ENCODE assay signal across 16 cellular contexts in genomic region chr2:97656129-97656755, GRCh38. TPM values are rescaled to one million over a fixed set of nuclear protein-coding genes. Genes with fewer than 3 reads are reported as not detected.
A peak's percentile ranks its signal among the peaks of the same experiment; 100 is the strongest.
DNase-seq lines count a peak whose midpoint lies in the region; ATAC-seq and TF ChIP-seq lines count a peak whose summit lies in the region.
"Had no signal": no experiment of that assay in that cellular context is flagged by ENCODE, and none has a peak within 500 bp of the region (broad histone marks: within the 10 kb centered on the region; RNA-seq: fewer than 3 reads in every experiment).

No MANE protein-coding gene starts in this region.

- H3K56ac ChIP-seq in IMR-90 (ENCODE audit: extremely low read depth, insufficient read depth, low read length), result no peak overlapping the region

- H3K79me1 ChIP-seq in IMR-90 (ENCODE audit: low read depth in 1 of 2, low read length in 2 of 2), result peaks cover under 1 to 30% of the 10 kb centered on the region in 2 experiments; a peak in 2 of 4 replicates

- H3K14ac ChIP-seq in IMR-90 (replicated peaks; ENCODE audit: low read depth, low read length), result no peak overlapping the region

- TF ChIP-seq CTCF in GM10266 (IDR thresholded peaks at IDR 0.05; ENCODE audit: control insufficient read depth, insufficient read depth, low read depth, missing control alignments), result no peak
- no peak for TF ChIP-seq CTCF in IMR-90 (conservative IDR thresholded peaks at IDR 0.05; ENCODE audit: low read depth, low read length)
- no peak for TF ChIP-seq CTCF in endothelial cell (IDR thresholded peaks at IDR 0.05; ENCODE audit: unreplicated experiment)
- no peak for TF ChIP-seq CTCF in transverse colon (IDR thresholded peaks at IDR 0.05)
- TF ChIP-seq CTCF in GM13977 (IDR thresholded peaks at IDR 0.05; ENCODE audit: extremely low read depth, insufficient read depth, missing control alignments), result no peak

- DNase-seq in GM10266 (ENCODE audit: extremely low spot score), result peak; percentile 5
- no peak for DNase-seq in IMR-90
- no peak for DNase-seq in endothelial cell (ENCODE audit: low spot score)
- no peak for DNase-seq in transverse colon
- no peak for DNase-seq in GM13977 (ENCODE audit: low spot score)
- DNase-seq in globus pallidus (ENCODE audit: low spot score), result no peak
- DNase-seq: CD8-positive, alpha-beta memory T cell; DMS79 treated with DMSO at 0.1 percent for 48 hours; GM23248; MM.1S; NCI-H1092 treated with DMSO at 0.1 percent for 48 hours; NCI-H2081 treated with DMSO at 0.1 percent for 48 hours; NCI-H510A treated with DMSO at 0.1 percent for 48 hours had no signal

- H3K27me3 ChIP-seq in IMR-90 (ENCODE audit: control insufficient read depth, insufficient read depth, low read length) (no peaks in the 10 kb centered on the region), transverse colon (no peaks in the 10 kb centered on the region)
- H3K27me3 ChIP-seq: BLaER1 treated with 17β-estradiol and CSF1 and Interleukin-3, amounts not matched to agents 10 nM and 100 nM had no signal

- CTCF ChIA-PET in IMR-90 (lab: Yijun Ruan, JAX), result no interaction called here

- H3K4me3 Mint-ChIP-seq in endothelial cell (ENCODE audit: unreplicated experiment), result peak overlapping the region; percentile 74

- H4K20me1 ChIP-seq in IMR-90 (ENCODE audit: insufficient read depth, low read length), result no peaks in the 10 kb centered on the region

- no peak overlapping the region for H4K91ac ChIP-seq in IMR-90 (ENCODE audit: insufficient read depth, low read depth, low read length)

- BruUV-seq in IMR-90 (replicated peaks; lab: Mats Ljungman, UMichigan), result TSS peak; percentile 85

- H4K8ac ChIP-seq in IMR-90 (ENCODE audit: low read depth in 2 of 2, low read length in 2 of 2), result no peak overlapping the region

- H2BK15ac ChIP-seq in IMR-90 (ENCODE audit: low read depth, low read length), result no peak overlapping the region

- H2BK120ac ChIP-seq in IMR-90 (ENCODE audit: low read depth, low read length), result no peak overlapping the region

- H3K18ac ChIP-seq in IMR-90 (ENCODE audit: low read depth, low read length), result no peak overlapping the region

- peaks cover 42% of the 10 kb centered on the region for H3K36me3 Mint-ChIP-seq in endothelial cell (ENCODE audit: low read depth, unreplicated experiment)

- dilution Hi-C loops in IMR-90 (cut with HindIII; ENCODE audit: low sequenced_read_pairs, unreplicated experiment), result no loop called here

- H3K27ac ChIP-seq in IMR-90 (ENCODE audit: insufficient read depth, low read length) (no peak overlapping the region), transverse colon (no peak overlapping the region)
- H3K27ac ChIP-seq: A549; BLaER1 treated with 17β-estradiol and CSF1 and Interleukin-3, amounts not matched to agents 10 nM and 100 nM; GM23248 had no signal

- WGBS in IMR-90 (ENCODE audit: extremely low coverage in 2 of 2, insufficient read length in 1 of 2), 2 experiments, result no CpG with 5 or more reads among the region's 7 CpGs
- 96% methylated on average over 7 of the region's 7 CpGs; no CpG with 5 or more reads in 1 of the 2 donors for WGBS in transverse colon (ENCODE audit: low coverage in 1 of 2), 2 donors

- no peak overlapping the region for H3K23ac ChIP-seq in IMR-90 (ENCODE audit: low read depth, low read length)

- no peak overlapping the region for H2BK5ac ChIP-seq in IMR-90 (ENCODE audit: low read depth, low read length, poor library complexity, severe bottlenecking)

- no peak for ATAC-seq in IMR-90 (ENCODE audit: low read depth)
- ATAC-seq: A549 had no signal

- intact Hi-C loops in IMR-90 (cut with micrococcal nuclease) (no loop called here), transverse colon (cut with DNase I; ENCODE audit: low total_unique reads) (no loop called here)

- H4K5ac ChIP-seq in IMR-90 (ENCODE audit: low read depth, low read length), result no peak overlapping the region

- no peak overlapping the region for H2BK20ac ChIP-seq in IMR-90 (ENCODE audit: low read depth, low read length)

- H2AK5ac ChIP-seq in IMR-90 (ENCODE audit: low read depth, low read length), result no peak overlapping the region

- peaks cover 6% of the 10 kb centered on the region; the same call in 1 of the 2 replicates for H3K9me1 ChIP-seq in IMR-90 (ENCODE audit: insufficient read depth, low read length)

- H3K4me3 ChIP-seq in IMR-90 (ENCODE audit: insufficient read depth, low read depth, low read length) (no peak overlapping the region), transverse colon (no peak overlapping the region)
- H3K4me3 ChIP-seq: A549; BLaER1 treated with 17β-estradiol and CSF1 and Interleukin-3, amounts not matched to agents 10 nM and 100 nM; GM23248 had no signal

- H3K4ac ChIP-seq in IMR-90 (ENCODE audit: low read depth, low read length), result no peak overlapping the region

- H3K4me1 ChIP-seq in IMR-90 (ENCODE audit: control insufficient read depth, insufficient read depth, low read length) (peaks cover 1% of the 10 kb centered on the region; the same call in 1 of the 2 replicates), transverse colon (peaks cover 0 to 7% (median 3%) of the 10 kb centered on the region in 4 donors)
- H3K4me1 ChIP-seq: A549 had no signal

- no peak for TF ChIP-seq RAD21 in IMR-90 (IDR thresholded peaks at IDR 0.05; ENCODE audit: low read length)

- no peak for TF ChIP-seq POLR2A in IMR-90 (IDR thresholded peaks at IDR 0.05; ENCODE audit: low read depth, low read length)
- TF ChIP-seq POLR2A in transverse colon (IDR thresholded peaks at IDR 0.05), result no peak

- H3K4me1 Mint-ChIP-seq in endothelial cell (ENCODE audit: unreplicated experiment), result peaks cover under 1% of the 10 kb centered on the region

- no peak overlapping the region for H3K4me2 ChIP-seq in IMR-90 (ENCODE audit: low read depth, low read length)
- H3K4me2 ChIP-seq: A549; BLaER1 treated with 17β-estradiol and CSF1 and Interleukin-3, amounts not matched to agents 10 nM and 100 nM had no signal

- no peak overlapping the region for H3K9ac ChIP-seq in IMR-90 (ENCODE audit: low read depth, low read length)
- H3K9ac ChIP-seq: BLaER1 treated with 17β-estradiol and CSF1 and Interleukin-3, amounts not matched to agents 10 nM and 100 nM; GM23248 had no signal

- POLR2A ChIA-PET in IMR-90 (lab: Charles Lee; ENCODE audit: unreplicated experiment), result no interaction called here

- H2AK9ac ChIP-seq in IMR-90 (replicated peaks; ENCODE audit: low read depth, low read length, poor library complexity), result no peak overlapping the region

- TF ChIP-seq EP300 in transverse colon (IDR thresholded peaks at IDR 0.05; ENCODE audit: low read depth), result no peak

- H2AFZ ChIP-seq in IMR-90 (replicated peaks; ENCODE audit: low read length, poor library complexity), result peak overlapping the region; percentile 24
- H2AFZ ChIP-seq: GM23248 had no signal

- H3K27ac Mint-ChIP-seq in endothelial cell (ENCODE audit: unreplicated experiment), result no peak overlapping the region

- H3K9me3 Mint-ChIP-seq in endothelial cell (ENCODE audit: unreplicated experiment), result peaks cover 3% of the 10 kb centered on the region
- H3K9me3 Mint-ChIP-seq: CD8-positive, alpha-beta memory T cell had no signal

- peaks cover 15% of the 10 kb centered on the region for H3K9me3 ChIP-seq in IMR-90 (ENCODE audit: control insufficient read depth, insufficient read depth, low read length)
- H3K9me3 ChIP-seq in transverse colon, result no peaks in the 10 kb centered on the region

- in situ Hi-C loops in IMR-90 (cut with MboI; ENCODE audit: low sequenced_read_pairs), result loop anchor here (25.0 kb wide), 1 partner anchor 1594 kb away; no protein-coding TSS in a partner anchor
- in situ Hi-C loops in transverse colon (cut with MboI; ENCODE audit: low pct_ligation_motif_present in 1 of 4, low pct_unique_long_range_greater_than_20kb in 1 of 4, low sequenced_read_pairs in 3 of 4), result loop anchor here in 1 of 4 donors (25.0 kb wide), 1 partner anchor 1594 kb away; no protein-coding TSS in a partner anchor
- in situ Hi-C loops in GM13977 (cut with MboI; ENCODE audit: low pct_unique_long_range_greater_than_20kb, low sequenced_read_pairs, unreplicated experiment), result loop anchor here (25.0 kb wide), 1 partner anchor 1594 kb away; no protein-coding TSS in a partner anchor

- H3K27me3 Mint-ChIP-seq in endothelial cell (ENCODE audit: unreplicated experiment), result peaks cover 16% of the 10 kb centered on the region
- H3K27me3 Mint-ChIP-seq: CD8-positive, alpha-beta memory T cell had no signal

- H3K36me3 ChIP-seq in IMR-90 (ENCODE audit: control insufficient read depth, insufficient read depth, low read length), result peaks cover 45% of the 10 kb centered on the region
- H3K36me3 ChIP-seq in transverse colon, result peaks cover 0 to 17% (median 3%) of the 10 kb centered on the region in 4 donors

TF ChIP-seq in IMR-90, 13 proteins besides CTCF, POLR2A, EP300 and RAD21 (continues in another document):
- TF ChIP-seq SMC3 (IDR thresholded peaks at IDR 0.05; ENCODE audit: low read depth, low read length), result no peak
- no peak for TF ChIP-seq FOS (IDR thresholded peaks at IDR 0.05; ENCODE audit: low read depth, low read length)

RNA-seq across cellular contexts. Expression of gene ACTR1B, which starts 7.6 kb away (rescaled TPM):
- total RNA-seq in IMR-90 (2012; rRNA removed), result 34.2 and 40.5 TPM in 2 replicates
- polyA plus RNA-seq in IMR-90 (2012; rRNA removed), result 62.4 and 68.8 TPM in 2 replicates
- polyA plus RNA-seq in IMR-90 (2012; cell fraction: cytosol; rRNA removed), result 32.4 and 65.5 TPM in 2 replicates
- polyA plus RNA-seq in IMR-90 (2012; cell fraction: nucleus; rRNA removed; ENCODE audit: low replicate concordance), result 129 and 234 TPM in 2 replicates
- 52.1 TPM for total RNA-seq in endothelial cell (ENCODE audit: unreplicated experiment)
- total RNA-seq in transverse colon, result 100 to 1,000 TPM in 2 of 4 donors, 10 to 100 TPM in 2; 66.8 to 157 (median 119) TPM

RNA-seq across cellular contexts. Expression of gene COX5B, which starts 10.4 kb away (rescaled TPM):
- 140 and 148 TPM in 2 replicates for total RNA-seq in IMR-90 (2012; rRNA removed)
- polyA plus RNA-seq in IMR-90 (2012; rRNA removed), result 272 and 341 TPM in 2 replicates
- 446 and 518 TPM in 2 replicates for polyA plus RNA-seq in IMR-90 (2012; cell fraction: cytosol; rRNA removed)
- 106 and 110 TPM in 2 replicates for polyA plus RNA-seq in IMR-90 (2012; cell fraction: nucleus; rRNA removed; ENCODE audit: low replicate concordance)
- 191 TPM for total RNA-seq in endothelial cell (ENCODE audit: unreplicated experiment)
- 100 to 1,000 TPM; 464 to 811 (median 612) TPM for total RNA-seq in transverse colon

RNA-seq across cellular contexts. Expression of gene C2orf92, which starts 13.3 kb away (rescaled TPM):
- 0.90 and 2.2 TPM in 2 replicates for total RNA-seq in IMR-90 (2012; rRNA removed)
- 2.0 and 2.5 TPM in 2 replicates for polyA plus RNA-seq in IMR-90 (2012; rRNA removed)
- polyA plus RNA-seq in IMR-90 (2012; cell fraction: cytosol; rRNA removed), result 0.11 TPM in 1 of 2 replicates, not detected in the other
- polyA plus RNA-seq in IMR-90 (2012; cell fraction: nucleus; rRNA removed; ENCODE audit: low replicate concordance), result 7.3 and 40.0 TPM in 2 replicates
- 15.1 TPM for total RNA-seq in endothelial cell (ENCODE audit: unreplicated experiment)
- 10 to 100 TPM; 13.8 to 27.3 (median 17.9) TPM for total RNA-seq in transverse colon
- polyA plus RNA-seq: CD8-positive, alpha-beta memory T cell had no signal

RNA-seq across cellular contexts. Expression of gene ZAP70, which starts 57.1 kb away (rescaled TPM):
- under 0.01 TPM in 1 of 2 replicates, not detected in the other for total RNA-seq in IMR-90 (2012; rRNA removed)
- 0.09 TPM in 2 replicates for polyA plus RNA-seq in IMR-90 (2012; rRNA removed)
- polyA plus RNA-seq in IMR-90 (2012; cell fraction: cytosol; rRNA removed), result 0.05 TPM in 1 of 2 replicates, not detected in the other
- 0.76 and 1.7 TPM in 2 replicates for polyA plus RNA-seq in IMR-90 (2012; cell fraction: nucleus; rRNA removed; ENCODE audit: low replicate concordance)
- total RNA-seq in endothelial cell (ENCODE audit: unreplicated experiment), result 93.4 TPM
- total RNA-seq in transverse colon, result 10 to 100 TPM in 2 of 4 donors, 1 to 10 TPM in 2; 2.6 to 16.1 (median 12.0) TPM
- total RNA-seq: G401, GM23248 had no signal
- polyA plus RNA-seq: GM23248 had no signal
